ENCODE assay signal across 1 cellular context in genomic region chr2:21466528-21466927, GRCh38.
TF ChIP-seq lines count a peak whose summit lies in the region.

No MANE protein-coding gene starts in this region.

TF ChIP-seq in IMR-90, 13 proteins besides CTCF, POLR2A, EP300 and RAD21 (continued from another document):
- TF ChIP-seq BHLHE40 (IDR thresholded peaks at IDR 0.05; ENCODE audit: low read depth, low read length) (no peak), CHD1 (IDR thresholded peaks at IDR 0.05; ENCODE audit: low read depth, low read length) (no peak)
TF ChIP-seq in IMR-90: peak in this region for 0.
